Comparison of ENCODE assay signal across 8 cellular contexts in the genomic region with DNA sequence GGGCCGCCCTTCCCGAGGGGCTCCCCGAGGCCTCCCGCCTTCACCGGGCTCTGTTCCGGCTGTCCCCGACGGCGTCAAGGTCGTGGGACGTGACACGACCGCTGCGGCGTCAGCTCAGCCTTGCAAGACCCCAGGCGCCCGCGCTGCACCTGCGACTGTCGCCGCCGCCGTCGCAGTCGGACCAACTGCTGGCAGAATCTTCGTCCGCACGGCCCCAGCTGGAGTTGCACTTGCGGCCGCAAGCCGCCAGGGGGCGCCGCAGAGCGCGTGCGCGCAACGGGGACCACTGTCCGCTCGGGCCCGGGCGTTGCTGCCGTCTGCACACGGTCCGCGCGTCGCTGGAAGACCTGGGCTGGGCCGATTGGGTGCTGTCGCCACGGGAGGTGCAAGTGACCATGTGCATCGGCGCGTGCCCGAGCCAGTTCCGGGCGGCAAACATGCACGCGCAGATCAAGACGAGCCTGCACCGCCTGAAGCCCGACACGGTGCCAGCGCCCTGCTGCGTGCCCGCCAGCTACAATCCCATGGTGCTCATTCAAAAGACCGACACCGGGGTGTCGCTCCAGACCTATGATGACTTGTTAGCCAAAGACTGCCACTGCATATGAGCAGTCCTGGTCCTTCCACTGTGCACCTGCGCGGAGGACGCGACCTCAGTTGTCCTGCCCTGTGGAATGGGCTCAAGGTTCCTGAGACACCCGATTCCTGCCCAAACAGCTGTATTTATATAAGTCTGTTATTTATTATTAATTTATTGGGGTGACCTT. TPM values are rescaled to one million over a fixed set of nuclear protein-coding genes. Genes with fewer than 3 reads are reported as not detected.
A peak's percentile ranks its signal among the peaks of the same experiment; 100 is the strongest.
DNase-seq lines count a peak whose midpoint lies in the region; ATAC-seq and TF ChIP-seq lines count a peak whose summit lies in the region.

No MANE protein-coding gene starts in this region.

- H3K36me3 Mint-ChIP-seq in activated naive CD4-positive, alpha-beta T cell treated with anti-CD3 and anti-CD28 coated beads, Interleukin-2, amount 10 ng/mL, durations not matched to agents 7 days and 5 days, result no peaks in the 10 kb centered on the region

- in situ Hi-C loops in SK-MEL-5 (cut with HindIII; ENCODE audit: low pct_unique_long_range_greater_than_20kb, low sequenced_read_pairs), result no loop called here

- H3K27me3 Mint-ChIP-seq in activated naive CD4-positive, alpha-beta T cell treated with anti-CD3 and anti-CD28 coated beads, Interleukin-2, amount 10 ng/mL, durations not matched to agents 7 days and 5 days, result peaks cover 100% of the 10 kb centered on the region

- H3K4me3 ChIP-seq in Karpas-422 (ENCODE audit: low read length), result peak overlapping the region; percentile 38; the same call in 1 of the 2 replicates
- peak overlapping the region in 9 of 10 donors; percentile 17 to 52 (median 38) for H3K4me3 ChIP-seq in heart right ventricle

- H3K27ac ChIP-seq in Karpas-422 (ENCODE audit: low read length), result no peak overlapping the region
- peak overlapping the region in 8 of 10 donors; percentile 9 to 73 (median 56) for H3K27ac ChIP-seq in heart right ventricle

- peak; percentile 97 to 100 (median 100) for TF ChIP-seq CTCF in heart right ventricle (IDR thresholded peaks at IDR 0.05)

- H3K4me2 ChIP-seq in Karpas-422 (ENCODE audit: low read depth, low read length, poor library complexity, severe bottlenecking), result peak overlapping the region; percentile 41

- no peaks in the 10 kb centered on the region for H3K9me3 ChIP-seq in Karpas-422 (ENCODE audit: low read length)
- peaks cover 0 to 4% (median 0%) of the 10 kb centered on the region in 11 donors for H3K9me3 ChIP-seq in heart right ventricle

- H3K27me3 ChIP-seq in Karpas-422 (ENCODE audit: low read length) (no peaks in the 10 kb centered on the region; the same call in 1 of the 2 replicates), heart right ventricle (peaks cover 0 to 15% (median 0%) of the 10 kb centered on the region in 7 donors)

- no peaks in the 10 kb centered on the region; the same call in 1 of the 2 replicates for H4K20me1 ChIP-seq in Karpas-422 (ENCODE audit: insufficient read depth, low read depth, low read length)

- CTCF ChIA-PET in activated naive CD4-positive, alpha-beta T cell treated with anti-CD3 and anti-CD28 coated beads, Interleukin-2, amount 10 ng/mL, durations not matched to agents 7 days and 5 days (lab: Charles Lee), result interaction anchor here (0.6 to 7.8 kb wide), 18 partner anchors 8 to 157 kb away, joined by 3 to 96 read pairs (median 6); partner anchors contain the start of genes LRRC25 and SSBP4

- H3K27ac Mint-ChIP-seq in activated naive CD4-positive, alpha-beta T cell treated with anti-CD3 and anti-CD28 coated beads, Interleukin-2, amount 10 ng/mL, durations not matched to agents 7 days and 5 days, result no peak overlapping the region

- no peaks in the 10 kb centered on the region for H3K9me3 Mint-ChIP-seq in activated naive CD4-positive, alpha-beta T cell treated with anti-CD3 and anti-CD28 coated beads, Interleukin-2, amount 10 ng/mL, durations not matched to agents 7 days and 5 days

- peaks cover 17% of the 10 kb centered on the region for H3K4me1 ChIP-seq in Karpas-422 (ENCODE audit: low read length)
- peaks cover 0 to 46% (median 16%) of the 10 kb centered on the region in 9 donors for H3K4me1 ChIP-seq in heart right ventricle

- H3K9ac ChIP-seq in Karpas-422 (ENCODE audit: low read length), result peak overlapping the region; percentile 30; the same call in 1 of the 2 replicates

- intact Hi-C loops in heart right ventricle (cut with DNase I) (loop anchor here in 6 of 10 donors (1.0 to 5.0 kb wide), 4 partner anchors 22 to 46 kb away; partner anchors contain the start of gene PGPEP1 (in 1 of the 6)), posterior vena cava (cut with DNase I) (loop anchor here in 1 of 2 donors (10.0 kb wide), 1 partner anchor 664 kb away; no protein-coding TSS in a partner anchor)

- no peaks in the 10 kb centered on the region for H3K36me3 ChIP-seq in Karpas-422 (ENCODE audit: insufficient read depth, low read length)
- H3K36me3 ChIP-seq in heart right ventricle, result peaks cover 0 to 27% (median 0%) of the 10 kb centered on the region in 9 donors

- H3K9me2 ChIP-seq in Karpas-422 (replicated peaks; ENCODE audit: insufficient read depth, low read length), result no peaks in the 10 kb centered on the region

- ATAC-seq in GM21423 (IDR thresholded peaks at IDR 0.05; ENCODE audit: unreplicated experiment) (peak; percentile 72), heart right ventricle (peak; percentile 82 to 91 (median 90))

- no peaks in the 10 kb centered on the region for H3K79me2 ChIP-seq in Karpas-422 (ENCODE audit: low read length)

- no peak overlapping the region for H2AFZ ChIP-seq in Karpas-422 (ENCODE audit: low read length)

- H3K4me3 Mint-ChIP-seq in activated naive CD4-positive, alpha-beta T cell treated with anti-CD3 and anti-CD28 coated beads, Interleukin-2, amount 10 ng/mL, durations not matched to agents 7 days and 5 days, result peak overlapping the region; percentile 55

- peaks cover 25% of the 10 kb centered on the region for H3K4me1 Mint-ChIP-seq in activated naive CD4-positive, alpha-beta T cell treated with anti-CD3 and anti-CD28 coated beads, Interleukin-2, amount 10 ng/mL, durations not matched to agents 7 days and 5 days

- WGBS in heart right ventricle, 2 donors, result 6% methylated on average over 70 to 74 of the region's 74 CpGs

- peak; percentile 58 for DNase-seq in DMS114 treated with DMSO at 0.1 percent for 48 hours (lab: John Stamatoyannopoulos, UW; ENCODE audit: unreplicated experiment)
- DNase-seq in Karpas-422, result peak; percentile 94
- peak; percentile 67 for DNase-seq in SK-MEL-5 (ENCODE audit: low read depth, low spot score)
- DNase-seq in activated naive CD4-positive, alpha-beta T cell treated with anti-CD3 and anti-CD28 coated beads, Interleukin-2, amount 10 ng/mL, durations not matched to agents 7 days and 5 days, result peak; percentile 83
- peak; percentile 79 to 88 for DNase-seq in heart right ventricle
- peak; percentile 95 for DNase-seq in posterior vena cava (ENCODE audit: low spot score)
- DNase-seq in ureter (ENCODE audit: low spot score), result peak; percentile 85

RNA-seq across cellular contexts. Expression of gene GDF15, which starts 2.6 kb away (rescaled TPM):
- total RNA-seq in Karpas-422 (2014; rRNA removed; shearing (Covaris generic); ENCODE audit: low replicate concordance), result 0.97 TPM in 1 of 2 replicates, not detected in the other
- 873 and 1,003 TPM in 2 replicates for total RNA-seq in SK-MEL-5 (2014; rRNA removed; shearing (Covaris generic))
- polyA plus RNA-seq in SK-MEL-5 (2015; cell fraction: cytosol; rRNA removed), result 2,563 and 2,956 TPM in 2 replicates
- polyA plus RNA-seq in SK-MEL-5 (2015; cell fraction: nucleus; rRNA removed), result 251 and 324 TPM in 2 replicates
- 1 to 10 TPM in 4 of 10 donors, under 1 TPM in 6; 0.44 to 2.5 (median 0.79) TPM for total RNA-seq in heart right ventricle
- polyA plus RNA-seq in heart right ventricle, result under 1 TPM; 0.44 to 0.62 TPM
- total RNA-seq in posterior vena cava, result 1 to 10 TPM; 3.1 to 4.5 TPM
- 84.1 TPM for total RNA-seq in ureter

RNA-seq across cellular contexts. Expression of gene LRRC25, which starts 8.9 kb away (rescaled TPM):
- 1.6 and 2.2 TPM in 2 replicates for total RNA-seq in Karpas-422 (2014; rRNA removed; shearing (Covaris generic); ENCODE audit: low replicate concordance)
- not detected in 2 replicates for total RNA-seq in SK-MEL-5 (2014; rRNA removed; shearing (Covaris generic))
- 0.04 TPM in 1 of 2 replicates, not detected in the other for polyA plus RNA-seq in SK-MEL-5 (2015; cell fraction: cytosol; rRNA removed)
- not detected in 2 replicates for polyA plus RNA-seq in SK-MEL-5 (2015; cell fraction: nucleus; rRNA removed)
- total RNA-seq in heart right ventricle (10 to 100 TPM in 1 of 10 donors, 1 to 10 TPM in 7, under 1 TPM in 2; 0.57 to 13.3 (median 1.8) TPM), posterior vena cava (10 to 100 TPM in 1 of 2 donors, 1 to 10 TPM in 1; 6.8 to 16.8 TPM), ureter (3.6 TPM)
- 1 to 10 TPM; 1.1 to 2.2 TPM for polyA plus RNA-seq in heart right ventricle

RNA-seq across cellular contexts. Expression of gene SSBP4, which starts 30.7 kb away (rescaled TPM):
- total RNA-seq in Karpas-422 (2014; rRNA removed; shearing (Covaris generic); ENCODE audit: low replicate concordance), result 22.5 and 73.2 TPM in 2 replicates
- 18.9 and 25.7 TPM in 2 replicates for total RNA-seq in SK-MEL-5 (2014; rRNA removed; shearing (Covaris generic))
- 34.2 and 44.7 TPM in 2 replicates for polyA plus RNA-seq in SK-MEL-5 (2015; cell fraction: cytosol; rRNA removed)
- polyA plus RNA-seq in SK-MEL-5 (2015; cell fraction: nucleus; rRNA removed), result 144 and 159 TPM in 2 replicates
- total RNA-seq in heart right ventricle, result 10 to 100 TPM; 17.6 to 47.1 (median 27.3) TPM
- 10 to 100 TPM; 41.3 to 51.6 TPM for polyA plus RNA-seq in heart right ventricle
- total RNA-seq in posterior vena cava, result 10 to 100 TPM; 54.4 to 56.9 TPM
- 74.7 TPM for total RNA-seq in ureter

RNA-seq across cellular contexts. Expression of gene PGPEP1, which starts 48.1 kb away (rescaled TPM):
- total RNA-seq in Karpas-422 (2014; rRNA removed; shearing (Covaris generic); ENCODE audit: low replicate concordance), result 10.7 and 13.6 TPM in 2 replicates
- 8.1 and 10.5 TPM in 2 replicates for total RNA-seq in SK-MEL-5 (2014; rRNA removed; shearing (Covaris generic))
- 8.1 and 16.6 TPM in 2 replicates for polyA plus RNA-seq in SK-MEL-5 (2015; cell fraction: cytosol; rRNA removed)
- polyA plus RNA-seq in SK-MEL-5 (2015; cell fraction: nucleus; rRNA removed), result 18.1 and 24.7 TPM in 2 replicates
- total RNA-seq in heart right ventricle (10 to 100 TPM; 36.0 to 61.3 (median 46.8) TPM), posterior vena cava (10 to 100 TPM; 42.8 to 48.6 TPM), ureter (48.5 TPM)
- polyA plus RNA-seq in heart right ventricle, result 10 to 100 TPM; 10.0 to 27.2 TPM

RNA-seq across cellular contexts. Expression of gene ISYNA1, which starts 49.4 kb away (rescaled TPM):
- total RNA-seq in Karpas-422 (2014; rRNA removed; shearing (Covaris generic); ENCODE audit: low replicate concordance), result 4.1 and 10.0 TPM in 2 replicates
- 8.3 and 12.7 TPM in 2 replicates for total RNA-seq in SK-MEL-5 (2014; rRNA removed; shearing (Covaris generic))
- 18.4 and 20.9 TPM in 2 replicates for polyA plus RNA-seq in SK-MEL-5 (2015; cell fraction: cytosol; rRNA removed)
- polyA plus RNA-seq in SK-MEL-5 (2015; cell fraction: nucleus; rRNA removed), result 107 and 119 TPM in 2 replicates
- 10 to 100 TPM; 12.6 to 40.7 (median 18.0) TPM for total RNA-seq in heart right ventricle
- polyA plus RNA-seq in heart right ventricle, result 100 to 1,000 TPM in 1 of 2 donors, 10 to 100 TPM in 1; 21.4 to 137 TPM
- total RNA-seq in posterior vena cava, result 10 to 100 TPM; 27.5 to 28.1 TPM
- 116 TPM for total RNA-seq in ureter

Comparison
In these comparisons a context has a peak if more than half of its experiments do, and no peak if none do; other contexts are left out.
1. RNA of gene GDF15, which starts 2.6 kb away (total RNA-seq): 873 to 1,003 TPM in SK-MEL-5 and 84.1 TPM in ureter (single experiment); 3.1 to 4.5 TPM in posterior vena cava, 0.44 to 2.5 TPM in heart right ventricle and 0.97 TPM in Karpas-422; every median in the first group is over 10 times any median in the second.
2. Peak in every context shown above with its lines, with median percentiles within 50 percentile points of each other: DNase-seq.